24 cellular contexts compared by ENCODE assay signal in genomic region chr14:102016420-102017090, GRCh38. TPM values are rescaled to one million over a fixed set of nuclear protein-coding genes. Genes with fewer than 3 reads are reported as not detected.
DNase-seq lines count a peak whose midpoint lies in the region; ATAC-seq, FAIRE-seq and TF ChIP-seq lines count a peak whose summit lies in the region.
"Had no signal": no experiment of that assay in that cellular context is flagged by ENCODE, and none has a peak within 500 bp of the region (broad histone marks: within the 10 kb centered on the region; RNA-seq: fewer than 3 reads in every experiment).

No MANE protein-coding gene starts in this region.

- no peak for ATAC-seq in HepG2
- ATAC-seq in esophagus mucosa: no peak
- ATAC-seq in GM18511 (IDR thresholded peaks at IDR 0.05; ENCODE audit: unreplicated experiment): no peak
- ATAC-seq: K562 had no signal

- DNase-seq in MCF 10A (ENCODE audit: unreplicated experiment) (no peak), breast epithelium (ENCODE audit: low spot score in 2 of 2) (no peak), RWPE1 (ENCODE audit: low spot score) (no peak), HepG2 (ENCODE audit: low spot score) (no peak), NCI-H748 treated with DMSO at 0.1 percent for 48 hours (lab: John Stamatoyannopoulos, UW) (no peak), T-helper 1 cell (no peak)
- DNase-seq: CD8-positive, alpha-beta memory T cell; DMS53; GF-D8; NCI-H1105; NCI-H146; NCI-H2029; NCI-H226; NCI-H510A treated with DMSO at 0.1 percent for 48 hours; OCI-M1; RPMI8226; SHP77 treated with DMSO at 0.1 percent for 48 hours had no signal

- no peak for TF ChIP-seq RAD21 in HepG2 (CRISPR knock-in tag; IDR thresholded peaks at IDR 0.05)

- TF ChIP-seq CTCF in MCF 10A (IDR thresholded peaks at IDR 0.05; ENCODE audit: unreplicated experiment) (no peak), breast epithelium (IDR thresholded peaks at IDR 0.05) (no peak), RWPE1 (conservative IDR thresholded peaks at IDR 0.05; ENCODE audit: low read depth) (no peak), HepG2 (CRISPR knock-in tag; IDR thresholded peaks at IDR 0.05) (no peak)

- H3K9ac ChIP-seq in HepG2 (ENCODE audit: insufficient read depth, low read depth, low read length): no peak overlapping the region

- CTCF ChIA-PET in MCF 10A (lab: Yijun Ruan, JAX) (no interaction called here), RWPE1 (lab: Yijun Ruan, JAX) (interaction anchor here (0.7 kb wide), 1 partner anchor 23 kb away, joined by 5 read pairs; no protein-coding TSS in a partner anchor), HepG2 (lab: Yijun Ruan, JAX; ENCODE audit: low intra/inter-chr PET ratio, low total read pairs) (no interaction called here)

- H3K4me1 ChIP-seq in breast epithelium (no peaks in the 10 kb centered on the region), HepG2 (ENCODE audit: insufficient read depth, low read length) (no peaks in the 10 kb centered on the region)

- POLR2A ChIA-PET in MCF 10A (lab: Yijun Ruan, JAX): interaction anchor here (1.7 kb wide), 1 partner anchor 12 kb away, joined by 4 read pairs; no protein-coding TSS in a partner anchor
- POLR2A ChIA-PET in RWPE1 (lab: Yijun Ruan, JAX; ENCODE audit: low non-redundant PET): no interaction called here
- POLR2A ChIA-PET in HepG2 (lab: Yijun Ruan, JAX): no interaction called here

- H3K4me1 Mint-ChIP-seq in MCF 10A (ENCODE audit: insufficient read depth, unreplicated experiment): no peaks in the 10 kb centered on the region

- no peaks in the 10 kb centered on the region for H4K20me1 ChIP-seq in HepG2 (ENCODE audit: insufficient read depth, low read length)

- H3K9me3 Mint-ChIP-seq in MCF 10A (ENCODE audit: unreplicated experiment): no peaks in the 10 kb centered on the region
- H3K9me3 Mint-ChIP-seq: CD8-positive, alpha-beta memory T cell had no signal

- H3K4me3 Mint-ChIP-seq in MCF 10A (ENCODE audit: unreplicated experiment): no peak overlapping the region
- H3K4me3 Mint-ChIP-seq: CD8-positive, alpha-beta memory T cell had no signal

- in situ Hi-C loops in HepG2 (cut with HindIII; ENCODE audit: extremely low pct_ligation_motif_present, low pct_unique_long_range_greater_than_20kb): no loop called here

- H3K27ac ChIP-seq in breast epithelium: no peak overlapping the region
- H3K27ac ChIP-seq in RWPE1: 0 out of 2 replicates have a peak overlapping the region, but pooled peaks have one; percentile 10
- no peak overlapping the region for H3K27ac ChIP-seq in HepG2 (ENCODE audit: extremely low read length, insufficient read depth, low read length)
- H3K27ac ChIP-seq: C4-2B, SK-N-MC had no signal

- H3K36me3 ChIP-seq in breast epithelium (peaks cover 31% of the 10 kb centered on the region), HepG2 (replicated peaks in 1 of 2; ENCODE audit: control insufficient read depth in 1 of 2, insufficient read depth in 2 of 2, low read length in 2 of 2) (peaks cover 45 to 93% of the 10 kb centered on the region in 2 experiments)

- H3K4me3 ChIP-seq in breast epithelium (no peak overlapping the region), HepG2 (replicated peaks in 1 of 3; ENCODE audit: insufficient read depth in 1 of 3, low read depth in 2 of 3, low read length in 3 of 3) (no peak overlapping the region)
- H3K4me3 ChIP-seq: K562, SK-N-MC had no signal

- no peaks in the 10 kb centered on the region for H3K27me3 Mint-ChIP-seq in MCF 10A (ENCODE audit: insufficient read depth, unreplicated experiment)
- H3K27me3 Mint-ChIP-seq: CD8-positive, alpha-beta memory T cell had no signal

- intact Hi-C loops in MCF 10A (cut with micrococcal nuclease): no loop called here
- intact Hi-C loops in breast epithelium (cut with DNase I; ENCODE audit: low total_unique reads): no loop called here
- intact Hi-C loops in HepG2 (cut with micrococcal nuclease; ENCODE audit: unreplicated experiment): no loop called here

- H3K9me3 ChIP-seq in breast epithelium (no peaks in the 10 kb centered on the region), HepG2 (ENCODE audit: low read length) (no peaks in the 10 kb centered on the region)

- peaks cover 100% of the 10 kb centered on the region for H3K36me3 Mint-ChIP-seq in MCF 10A (ENCODE audit: insufficient read depth, unreplicated experiment)

- H3K79me2 ChIP-seq in HepG2 (ENCODE audit: insufficient read depth, low read length): no peaks in the 10 kb centered on the region

- TSS peak; percentile 75 for BruUV-seq in MCF 10A (replicated peaks; lab: Mats Ljungman, UMichigan)
- TSS peak; percentile 33 for BruUV-seq in HepG2 (replicated peaks; lab: Mats Ljungman, UMichigan)

- H3K27me3 ChIP-seq in breast epithelium: no peaks in the 10 kb centered on the region
- no peaks in the 10 kb centered on the region for H3K27me3 ChIP-seq in HepG2 (ENCODE audit: control insufficient read depth in 1 of 2, insufficient read depth in 2 of 2, low read length in 2 of 2)

- H2AFZ ChIP-seq in HepG2 (ENCODE audit: low read length): no peak overlapping the region

- WGBS in HepG2 (ENCODE audit: low lambda C conversion rate): 98% methylated on average over 16 of the region's 21 CpGs

- no peak for FAIRE-seq in HepG2 (lab: Jason Lieb, UNC)
- FAIRE-seq: D721Med, H54, K562 had no signal

- no peak for TF ChIP-seq POLR2A in breast epithelium (IDR thresholded peaks at IDR 0.05)
- TF ChIP-seq POLR2A in HepG2 (IDR thresholded peaks at IDR 0.05; ENCODE audit: insufficient read depth in 1 of 2, low read depth in 2 of 2, low read length in 2 of 2): no peak

- no peak overlapping the region for H3K4me2 ChIP-seq in HepG2 (ENCODE audit: low read depth, low read length)

- no peak overlapping the region for H3K27ac Mint-ChIP-seq in MCF 10A (ENCODE audit: low read depth, unreplicated experiment)

- TF ChIP-seq EP300 in HepG2 (IDR thresholded peaks at IDR 0.05; ENCODE audit: low read depth in 2 of 2, low read length in 2 of 2) (no peak), HepG2 (CRISPR knock-in tag; IDR thresholded peaks at IDR 0.05; ENCODE audit: borderline replicate concordance) (no peak)

TF ChIP-seq in HepG2, 621 proteins besides CTCF, POLR2A, EP300 and RAD21:
- TF ChIP-seq AGO2 (optimal IDR thresholded peaks at IDR 0.05; ENCODE audit: low read depth, low read length) (peak; percentile 39), ZIK1 (CRISPR knock-in tag; IDR thresholded peaks at IDR 0.05; ENCODE audit: borderline replicate concordance, low read depth) (no peak)

RNA-seq across cellular contexts. Expression of gene DYNC1H1, which starts 52.2 kb away (rescaled TPM):
- total RNA-seq in MCF 10A (2022): 704 and 715 TPM in 2 replicates
- 100 to 1,000 TPM; 355 to 424 (median 391) TPM for total RNA-seq in breast epithelium
- 239 and 386 TPM in 2 replicates for total RNA-seq in HepG2 (2016; rRNA removed; fragmentation: Illumina TruSeq; extraction: Trizol)
- total RNA-seq in HepG2 (2016; cell fraction: cytosol; rRNA removed; fragmentation: Illumina TruSeq; extraction: Trizol; ENCODE audit: low read depth): 33.0 and 38.5 TPM in 2 replicates
- 231 and 328 TPM in 2 replicates for total RNA-seq in HepG2 (2016; cell fraction: insoluble cytoplasmic fraction; rRNA removed; fragmentation: Illumina TruSeq; extraction: Trizol)
- 57.3 and 69.8 TPM in 2 replicates for total RNA-seq in HepG2 (2016; cell fraction: membrane; rRNA removed; fragmentation: Illumina TruSeq; extraction: Trizol)
- total RNA-seq in HepG2 (2016; cell fraction: nucleus; rRNA removed; fragmentation: Illumina TruSeq; extraction: Trizol): 296 and 345 TPM in 2 replicates
- 74.4 and 102 TPM in 2 replicates for polyA plus RNA-seq in HepG2 (2011; rRNA removed)
- 102 and 115 TPM in 2 replicates for polyA plus RNA-seq in HepG2 (2011; cell fraction: cytosol; rRNA removed)
- polyA plus RNA-seq in HepG2 (2011; cell fraction: nucleus; rRNA removed): 192 and 221 TPM in 2 replicates
- 126 and 135 TPM in 2 replicates for polyA plus RNA-seq in HepG2 (2012)
- 11.1 and 13.5 TPM in 2 replicates for polyA plus RNA-seq in HepG2 (2016; cell fraction: cytosol; fragmentation: Illumina TruSeq; extraction: Trizol; ENCODE audit: low read depth)
- 132 and 159 TPM in 2 replicates for polyA plus RNA-seq in HepG2 (2016; cell fraction: insoluble cytoplasmic fraction; fragmentation: Illumina TruSeq; extraction: Trizol; ENCODE audit: low read depth)
- 18.9 and 22.7 TPM in 2 replicates for polyA plus RNA-seq in HepG2 (2016; cell fraction: membrane; fragmentation: Illumina TruSeq; extraction: Trizol; ENCODE audit: low read depth)
- 236 and 267 TPM in 2 replicates for polyA plus RNA-seq in HepG2 (2016; cell fraction: nucleus; fragmentation: Illumina TruSeq; extraction: Trizol; ENCODE audit: insufficient read depth, low read depth)
- 411 and 518 TPM in 2 replicates for polyA minus RNA-seq in HepG2 (2011; rRNA and poly(A)+ RNA removed; ENCODE audit: low replicate concordance)
- polyA minus RNA-seq in HepG2 (2011; cell fraction: cytosol; rRNA and poly(A)+ RNA removed): 317 and 327 TPM in 2 replicates
- polyA minus RNA-seq in HepG2 (2011; cell fraction: nucleus; rRNA and poly(A)+ RNA removed): 190 and 258 TPM in 2 replicates
- 250 TPM for total RNA-seq in esophagus mucosa
